ENCODE assay signal across 9 cellular contexts in genomic region chr2:65186093-65186868, GRCh38.
"Had no signal": no experiment of that assay in that cellular context is flagged by ENCODE, and none has a peak within 500 bp of the region (broad histone marks: within the 10 kb centered on the region; RNA-seq: fewer than 3 reads in every experiment).

No MANE protein-coding gene starts in this region.

- H3K27ac ChIP-seq: esophagus muscularis mucosa, ovary, skin epidermis, thyroid gland, vagina had no signal

- H3K9me3 Mint-ChIP-seq: activated naive CD4-positive, alpha-beta T cell treated with anti-CD3 and anti-CD28 coated beads, Interleukin-2, amount 50 U/mL, for 24 hours; neural crest cell had no signal

- H3K4me3 ChIP-seq: esophagus muscularis mucosa, ovary, skin epidermis, thyroid gland, vagina had no signal

- DNase-seq: activated CD4-positive, alpha-beta T cell treated with anti-CD3 and anti-CD28 coated beads for 48 hours had no signal

- H3K27me3 ChIP-seq: esophagus muscularis mucosa, ovary, thyroid gland, vagina had no signal

- H3K27ac Mint-ChIP-seq: activated naive CD4-positive, alpha-beta T cell treated with anti-CD3 and anti-CD28 coated beads, Interleukin-2, amount 50 U/mL, for 24 hours had no signal

- H3K4me1 ChIP-seq: thyroid gland had no signal

- H3K4me3 Mint-ChIP-seq: activated naive CD4-positive, alpha-beta T cell treated with anti-CD3 and anti-CD28 coated beads, Interleukin-2, amount 50 U/mL, for 24 hours; brain; neural crest cell had no signal

- H3K36me3 ChIP-seq: esophagus muscularis mucosa, ovary, thyroid gland, vagina had no signal
